ENCODE assay signal across 20 cellular contexts in the genomic region with DNA sequence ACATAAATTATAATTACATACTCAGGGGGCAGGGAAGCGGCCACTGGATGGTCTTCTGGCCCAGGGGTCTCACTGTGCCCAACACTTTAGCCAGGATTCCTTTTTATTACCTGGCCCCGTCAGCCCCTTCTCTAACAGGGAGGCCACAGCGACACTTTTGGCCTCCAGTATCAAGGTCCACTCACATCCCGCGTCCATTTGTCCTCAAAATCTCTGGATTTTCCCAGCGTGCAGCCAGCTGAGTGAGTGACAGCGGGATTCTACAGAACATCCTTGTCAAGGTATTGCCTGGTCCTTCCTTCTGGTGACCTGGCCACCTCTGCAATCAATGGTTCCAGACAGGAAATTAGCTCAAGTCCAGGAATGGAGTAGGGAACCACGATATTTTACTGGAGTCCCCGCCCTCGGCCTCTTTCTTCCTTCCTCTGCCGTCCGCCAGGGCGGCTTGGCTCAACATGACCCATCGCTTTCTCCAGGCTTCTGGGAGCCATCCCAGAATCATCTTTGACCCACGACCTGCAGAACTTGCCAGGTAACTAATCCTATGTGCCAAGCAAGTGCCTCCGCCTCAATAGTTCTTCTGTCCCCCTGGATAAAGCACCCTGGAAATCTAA. TPM values are rescaled to one million over a fixed set of nuclear protein-coding genes. Genes with fewer than 3 reads are reported as not detected.
DNase-seq lines count a peak whose midpoint lies in the region; ATAC-seq, FAIRE-seq and TF ChIP-seq lines count a peak whose summit lies in the region.
"Had no signal": no experiment of that assay in that cellular context is flagged by ENCODE, and none has a peak within 500 bp of the region (broad histone marks: within the 10 kb centered on the region; RNA-seq: fewer than 3 reads in every experiment).

No MANE protein-coding gene starts in this region.

- H3K14ac ChIP-seq in IMR-90 (replicated peaks; ENCODE audit: low read depth, low read length) = 0 out of 2 replicates have a peak overlapping the region, but pooled peaks have one; percentile 35

- peak overlapping the region; percentile 37 for H3K4ac ChIP-seq in IMR-90 (ENCODE audit: low read depth, low read length)

- H3K27me3 ChIP-seq in IMR-90 (ENCODE audit: control insufficient read depth, insufficient read depth, low read length) = no peaks in the 10 kb centered on the region
- no peaks in the 10 kb centered on the region for H3K27me3 ChIP-seq in ascending aorta
- peaks cover 11 to 23% (median 13%) of the 10 kb centered on the region in 3 donors for H3K27me3 ChIP-seq in skeletal muscle tissue (ENCODE audit: control insufficient read depth in 3 of 3, insufficient read depth in 3 of 3, low read length in 3 of 3)

- peak overlapping the region; percentile 76 for H2AK5ac ChIP-seq in IMR-90 (ENCODE audit: low read depth, low read length)

- peaks cover 25% of the 10 kb centered on the region for H3K4me1 ChIP-seq in IMR-90 (ENCODE audit: control insufficient read depth, insufficient read depth, low read length)
- peaks cover 21 to 27% of the 10 kb centered on the region in 2 donors for H3K4me1 ChIP-seq in ascending aorta
- H3K4me1 ChIP-seq in skeletal muscle tissue (ENCODE audit: control insufficient read depth in 3 of 3, insufficient read depth in 3 of 3, low read length in 3 of 3) = peaks cover 15 to 26% (median 16%) of the 10 kb centered on the region in 3 donors
- H3K4me1 ChIP-seq: right lobe of liver had no signal

- no peak for ATAC-seq in IMR-90 (ENCODE audit: low read depth)
- ATAC-seq: right lobe of liver, T-cell had no signal

- peak overlapping the region; percentile 65 for H2AK9ac ChIP-seq in IMR-90 (replicated peaks; ENCODE audit: low read depth, low read length, poor library complexity)

- H3K9me3 ChIP-seq in IMR-90 (ENCODE audit: control insufficient read depth, insufficient read depth, low read length) = no peaks in the 10 kb centered on the region
- H3K9me3 ChIP-seq in ascending aorta = no peaks in the 10 kb centered on the region
- no peaks in the 10 kb centered on the region for H3K9me3 ChIP-seq in skeletal muscle tissue (ENCODE audit: control insufficient read depth in 3 of 3, low read length in 3 of 3)
- H3K9me3 ChIP-seq: right lobe of liver had no signal

- H3K18ac ChIP-seq in IMR-90 (ENCODE audit: low read depth, low read length) = no peak overlapping the region

- H2BK120ac ChIP-seq in IMR-90 (ENCODE audit: low read depth, low read length) = peak overlapping the region; percentile 11; the same call in 1 of the 2 replicates

- CTCF ChIA-PET in IMR-90 (lab: Yijun Ruan, JAX) (no interaction called here), RWPE1 (lab: Yijun Ruan, JAX) (interaction anchor here (1.0 kb wide), 1 partner anchor 121 kb away, joined by 3 read pairs; no protein-coding TSS in a partner anchor)

- peaks cover 16% of the 10 kb centered on the region for H4K20me1 ChIP-seq in IMR-90 (ENCODE audit: insufficient read depth, low read length)

- TF ChIP-seq RAD21 in IMR-90 (IDR thresholded peaks at IDR 0.05; ENCODE audit: low read length) = no peak

- no peak overlapping the region for H3K27ac ChIP-seq in IMR-90 (ENCODE audit: insufficient read depth, low read length)
- peak overlapping the region; percentile 98 to 99 for H3K27ac ChIP-seq in ascending aorta
- peak overlapping the region; percentile 25 for H3K27ac ChIP-seq in skeletal muscle tissue (ENCODE audit: low read depth, low read length)
- H3K27ac ChIP-seq in RWPE1 = no peak overlapping the region
- H3K27ac ChIP-seq: right lobe of liver, WERI-Rb-1 had no signal

- H2AFZ ChIP-seq in IMR-90 (replicated peaks; ENCODE audit: low read length, poor library complexity) = no peak overlapping the region

- H2BK15ac ChIP-seq in IMR-90 (ENCODE audit: low read depth, low read length) = no peak overlapping the region; the same call in 2 of the 3 replicates

- H3K36me3 ChIP-seq in IMR-90 (ENCODE audit: control insufficient read depth, insufficient read depth, low read length) = peaks cover 2% of the 10 kb centered on the region
- no peaks in the 10 kb centered on the region for H3K36me3 ChIP-seq in ascending aorta
- H3K36me3 ChIP-seq in skeletal muscle tissue (ENCODE audit: control insufficient read depth in 3 of 3, insufficient read depth in 3 of 3, low read length in 3 of 3) = no peaks in the 10 kb centered on the region
- H3K36me3 ChIP-seq: right lobe of liver, WERI-Rb-1 had no signal

- peaks cover 29% of the 10 kb centered on the region for H3K9me1 ChIP-seq in IMR-90 (ENCODE audit: insufficient read depth, low read length)

- no peak overlapping the region for H3K4me3 ChIP-seq in IMR-90 (ENCODE audit: insufficient read depth, low read depth, low read length)
- no peak overlapping the region for H3K4me3 ChIP-seq in ascending aorta
- H3K4me3 ChIP-seq in lower leg skin (ENCODE audit: low read depth, poor library complexity, severe bottlenecking) = no peak overlapping the region
- no peak overlapping the region for H3K4me3 ChIP-seq in skeletal muscle tissue (ENCODE audit: low read length in 3 of 3)
- H3K4me3 ChIP-seq: right lobe of liver had no signal

- no peak for FAIRE-seq in frontal cortex (lab: Jason Lieb, UNC)
- FAIRE-seq: bronchial epithelial cell, G401.6 had no signal

- H3K4me2 ChIP-seq in IMR-90 (ENCODE audit: low read depth, low read length) = no peak overlapping the region

- dilution Hi-C loops in IMR-90 (cut with HindIII; ENCODE audit: low sequenced_read_pairs, unreplicated experiment) = no loop called here

- POLR2A ChIA-PET in IMR-90 (lab: Charles Lee; ENCODE audit: unreplicated experiment) (interaction anchor here (1.8 kb wide), 1 partner anchor 122 kb away, joined by 4 read pairs; no protein-coding TSS in a partner anchor), RWPE1 (lab: Yijun Ruan, JAX; ENCODE audit: low non-redundant PET) (no interaction called here)

- TF ChIP-seq CTCF in IMR-90 (conservative IDR thresholded peaks at IDR 0.05; ENCODE audit: low read depth, low read length) (no peak), ascending aorta (IDR thresholded peaks at IDR 0.05) (no peak), lower leg skin (IDR thresholded peaks at IDR 0.05) (no peak), RWPE1 (conservative IDR thresholded peaks at IDR 0.05; ENCODE audit: low read depth) (no peak)

- H4K8ac ChIP-seq in IMR-90 (ENCODE audit: low read depth in 2 of 2, low read length in 2 of 2) = no peak overlapping the region

- DNase-seq in IMR-90 (no peak), ascending aorta (ENCODE audit: low spot score in 2 of 2) (peak in 1 of 2 donors; percentile 66), lower leg skin (ENCODE audit: low spot score in 2 of 2) (peak; percentile 17 to 70), pons (ENCODE audit: low spot score) (no peak), RWPE1 (ENCODE audit: low spot score) (no peak), frontal cortex (ENCODE audit: low spot score in 2 of 2) (no peak)
- DNase-seq: AML-193, erythroblast, HCEC 1CT, mammary epithelial cell, NCI-H1105, NCI-H2107, NCI-H526 treated with DMSO at 0.1 percent for 48 hours, right lobe of liver, SHP77 treated with DMSO at 0.1 percent for 48 hours had no signal

- intact Hi-C loops in IMR-90 (cut with micrococcal nuclease) (loop anchor here (5.0 kb wide), 1 partner anchor 98 kb away; no protein-coding TSS in a partner anchor), ascending aorta (cut with DNase I) (no loop called here), lower leg skin (cut with DNase I; ENCODE audit: low total_unique reads) (loop anchor here (10.0 kb wide), 1 partner anchor 120 kb away; no protein-coding TSS in a partner anchor)

- H3K9ac ChIP-seq in IMR-90 (ENCODE audit: low read depth, low read length) (no peak overlapping the region), skeletal muscle tissue (ENCODE audit: low read depth in 1 of 3, low read length in 3 of 3) (no peak overlapping the region)

- no peak overlapping the region for H4K5ac ChIP-seq in IMR-90 (ENCODE audit: low read depth, low read length)

- no peak overlapping the region for H4K91ac ChIP-seq in IMR-90 (ENCODE audit: insufficient read depth, low read depth, low read length)

- BruUV-seq in IMR-90 (replicated peaks; lab: Mats Ljungman, UMichigan) = no TSS peak

- peak overlapping the region; percentile 62 for H2BK20ac ChIP-seq in IMR-90 (ENCODE audit: low read depth, low read length)

- 80% methylated on average over 8 of the region's 16 CpGs; no CpG with 5 or more reads in 1 of the 2 experiments for WGBS in IMR-90 (ENCODE audit: extremely low coverage in 2 of 2, insufficient read length in 1 of 2), 2 experiments
- WGBS in lower leg skin, 2 donors = 62 to 63% methylated on average over 16 of the region's 16 CpGs

- no peak overlapping the region for H3K23ac ChIP-seq in IMR-90 (ENCODE audit: low read depth, low read length)

- peaks cover 6 to 62% of the 10 kb centered on the region in 2 experiments; a peak in 3 of 4 replicates for H3K79me1 ChIP-seq in IMR-90 (ENCODE audit: low read depth in 1 of 2, low read length in 2 of 2)

- TF ChIP-seq POLR2A in IMR-90 (IDR thresholded peaks at IDR 0.05; ENCODE audit: low read depth, low read length) (no peak), lower leg skin (IDR thresholded peaks at IDR 0.05) (no peak)

- no peak overlapping the region for H3K56ac ChIP-seq in IMR-90 (ENCODE audit: extremely low read depth, insufficient read depth, low read length)

- no peak overlapping the region for H2BK5ac ChIP-seq in IMR-90 (ENCODE audit: low read depth, low read length, poor library complexity, severe bottlenecking)

- in situ Hi-C loops in IMR-90 (cut with MboI; ENCODE audit: low sequenced_read_pairs) = no loop called here

TF ChIP-seq in IMR-90, 13 proteins besides CTCF, POLR2A, EP300 and RAD21:
- TF ChIP-seq MXI1 (IDR thresholded peaks at IDR 0.05; ENCODE audit: borderline replicate concordance, low read depth, low read length) = no peak
- TF ChIP-seq RCOR1 (IDR thresholded peaks at IDR 0.05; ENCODE audit: insufficient replicate concordance, low read length) = no peak
- no peak for TF ChIP-seq BHLHE40 (IDR thresholded peaks at IDR 0.05; ENCODE audit: low read depth, low read length)
- no peak for TF ChIP-seq MAFK (IDR thresholded peaks at IDR 0.05; ENCODE audit: low read depth, low read length)
- no peak for TF ChIP-seq RFX5 (IDR thresholded peaks at IDR 0.05; ENCODE audit: low read depth, low read length)
- no peak for TF ChIP-seq FOS (IDR thresholded peaks at IDR 0.05; ENCODE audit: low read depth, low read length)
- TF ChIP-seq NFE2L2 (IDR thresholded peaks at IDR 0.05; ENCODE audit: low read depth, low read length) = no peak
- no peak for TF ChIP-seq CHD1 (IDR thresholded peaks at IDR 0.05; ENCODE audit: low read depth, low read length)
- no peak for TF ChIP-seq CEBPB (IDR thresholded peaks at IDR 0.05; ENCODE audit: low read depth, low read length)

RNA-seq across cellular contexts. Expression of gene COL6A2, which starts 2.7 kb away (rescaled TPM):
- 208 and 222 TPM in 2 replicates for total RNA-seq in IMR-90 (2012; rRNA removed)
- polyA plus RNA-seq in IMR-90 (2012; rRNA removed) = 1,065 and 1,165 TPM in 2 replicates
- 753 and 1,846 TPM in 2 replicates for polyA plus RNA-seq in IMR-90 (2012; cell fraction: cytosol; rRNA removed)
- polyA plus RNA-seq in IMR-90 (2012; cell fraction: nucleus; rRNA removed; ENCODE audit: low replicate concordance) = 2,830 and 5,552 TPM in 2 replicates
- total RNA-seq in ascending aorta = 1,704 TPM
- total RNA-seq in lower leg skin = 100 to 1,000 TPM; 137 to 543 (median 164) TPM
- total RNA-seq in skeletal muscle tissue = 459 TPM
- 15.5 TPM for total RNA-seq in frontal cortex

Comparison
In these comparisons a context has a peak if more than half of its experiments do, and no peak if none do; other contexts are left out.
1. DNase-seq: peak in lower leg skin (2 of 2); none in IMR-90 (single experiment), pons (single experiment), RWPE1 (single experiment) and frontal cortex (0 of 2).
2. H3K27ac ChIP-seq: peak in ascending aorta (2 of 2) and skeletal muscle tissue (single experiment); none in IMR-90 (single experiment) and RWPE1 (single experiment).